ENCODE assay signal across 24 cellular contexts in the genomic region with DNA sequence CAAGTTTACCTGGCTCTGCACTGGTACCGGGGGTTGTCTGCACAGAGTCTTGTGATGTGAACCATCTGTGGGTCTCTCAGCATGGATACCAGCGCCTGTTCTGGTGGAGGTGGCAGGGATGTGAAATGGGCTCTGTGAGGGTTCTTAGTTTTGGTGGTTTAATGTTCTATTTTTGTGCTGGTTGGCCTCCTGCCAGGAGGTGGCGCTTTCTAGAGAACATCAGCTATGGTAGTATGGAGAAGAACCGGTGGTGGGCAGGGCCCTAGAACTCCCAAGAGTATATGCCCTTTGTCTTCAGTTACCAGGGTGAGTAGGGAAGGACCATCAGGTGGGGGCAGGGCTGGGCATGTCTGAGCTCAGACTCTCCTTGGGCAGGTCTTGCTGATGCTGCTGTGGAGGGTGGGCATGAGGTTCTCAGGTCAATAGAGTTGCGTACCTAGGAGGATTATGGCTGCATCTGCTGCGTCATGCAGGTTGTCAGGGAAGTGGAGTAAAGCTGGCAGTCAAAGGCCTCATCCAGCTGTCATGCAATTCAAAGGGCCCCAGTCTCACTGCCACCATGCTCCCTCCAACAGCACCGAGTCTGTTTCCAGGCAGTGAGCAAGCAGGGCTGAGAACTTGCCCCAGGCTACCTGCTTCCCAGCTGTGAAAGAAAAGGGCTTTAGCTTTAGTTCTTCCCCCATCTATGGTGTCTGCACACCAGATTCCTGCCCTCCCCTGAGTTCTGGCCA.
A peak's percentile ranks its signal among the peaks of the same experiment; 100 is the strongest.
DNase-seq lines count a peak whose midpoint lies in the region; ATAC-seq and TF ChIP-seq lines count a peak whose summit lies in the region.
"Had no signal": no experiment of that assay in that cellular context is flagged by ENCODE, and none has a peak within 500 bp of the region (broad histone marks: within the 10 kb centered on the region; RNA-seq: fewer than 3 reads in every experiment).

No MANE protein-coding gene starts in this region.

- no peak overlapping the region for H3K56ac ChIP-seq in mesendoderm (ENCODE audit: low read length)

- no peak overlapping the region for H2BK5ac ChIP-seq in mesendoderm (ENCODE audit: low read length)

- no peaks in the 10 kb centered on the region for H3K9me3 Mint-ChIP-seq in MCF 10A (ENCODE audit: unreplicated experiment)
- H3K9me3 Mint-ChIP-seq: activated naive CD4-positive, alpha-beta T cell treated with anti-CD3 and anti-CD28 coated beads, Interleukin-2, amount 50 U/mL, for 24 hours; dendritic cell treated with granulocyte-macrophage colony-stimulating factor and Interleukin-4, amounts not matched to agents 40 ng/mL and 50 ng/mL, for 4 days had no signal

- no peak overlapping the region for H3K18ac ChIP-seq in mesendoderm (ENCODE audit: low read length)

- H2AFZ ChIP-seq in HCT116 (ENCODE audit: low read depth, low read length, poor library complexity, severe bottlenecking) = peak overlapping the region; percentile 45

- no peaks in the 10 kb centered on the region for H3K79me2 ChIP-seq in HCT116 (ENCODE audit: insufficient read depth, low read length)
- H3K79me2 ChIP-seq in mesendoderm (ENCODE audit: control insufficient read depth, insufficient read depth, low read length) = no peaks in the 10 kb centered on the region

- H3K36me3 Mint-ChIP-seq in MCF 10A (ENCODE audit: insufficient read depth, unreplicated experiment) = no peaks in the 10 kb centered on the region
- H3K36me3 Mint-ChIP-seq: activated naive CD4-positive, alpha-beta T cell treated with anti-CD3 and anti-CD28 coated beads, Interleukin-2, amount 50 U/mL, for 24 hours; naive B cell had no signal

- WGBS in mesendoderm (ENCODE audit: extremely low coverage, insufficient coverage, low lambda C conversion rate) = no CpG with 5 or more reads among the region's 7 CpGs
- WGBS in aorta, 2 donors = 64 to 67% methylated on average over 7 of the region's 7 CpGs
- 67 to 71% (median 67%) methylated on average over 6 to 7 of the region's 7 CpGs for WGBS in psoas muscle, 3 donors

- no peak overlapping the region for H2BK120ac ChIP-seq in mesendoderm (ENCODE audit: low read depth, low read length)

- H3K4me1 ChIP-seq in breast epithelium (no peaks in the 10 kb centered on the region), HCT116 (ENCODE audit: control insufficient read depth in 1 of 2, insufficient read depth in 2 of 2, low read length in 2 of 2) (peaks cover 0 to 6% of the 10 kb centered on the region in 2 experiments; a peak in 1 of 4 replicates), mesendoderm (ENCODE audit: control insufficient read depth, low read depth, low read length) (no peaks in the 10 kb centered on the region), aorta (ENCODE audit: control insufficient read depth in 1 of 2, insufficient read depth in 2 of 2, low read length in 2 of 2) (no peaks in the 10 kb centered on the region), psoas muscle (no peaks in the 10 kb centered on the region)
- H3K4me1 ChIP-seq: body of pancreas, esophagus muscularis mucosa, pancreas, testis had no signal

- no peak overlapping the region for H3K27ac ChIP-seq in breast epithelium
- no peak overlapping the region for H3K27ac ChIP-seq in HCT116 (ENCODE audit: low read depth, low read length)
- H3K27ac ChIP-seq in mesendoderm (ENCODE audit: low read depth, low read length) = no peak overlapping the region
- H3K27ac ChIP-seq in aorta (ENCODE audit: low read depth in 1 of 2, low read length in 2 of 2) = no peak overlapping the region
- H3K27ac ChIP-seq in psoas muscle = no peak overlapping the region
- H3K27ac ChIP-seq: body of pancreas, esophagus muscularis mucosa, pancreas, testis had no signal

- H4K8ac ChIP-seq in mesendoderm (ENCODE audit: low read depth, low read length) = no peak overlapping the region

- no peak for TF ChIP-seq CTCF in MCF 10A (IDR thresholded peaks at IDR 0.05; ENCODE audit: unreplicated experiment)
- TF ChIP-seq CTCF in breast epithelium (IDR thresholded peaks at IDR 0.05) = no peak
- peak in 1 of 3 experiments; percentile 32; a peak in 1 of 6 replicates for TF ChIP-seq CTCF in HCT116 (IDR thresholded peaks at IDR 0.05 in 2 of 3, conservative IDR thresholded peaks at IDR 0.05 in 1 of 3; ENCODE audit: borderline replicate concordance in 1 of 3, insufficient read depth in 1 of 3, low read depth in 2 of 3, low read length in 2 of 3)
- TF ChIP-seq CTCF in psoas muscle (IDR thresholded peaks at IDR 0.05) = no peak

- H3K36me3 ChIP-seq in breast epithelium = no peaks in the 10 kb centered on the region
- H3K36me3 ChIP-seq in HCT116 (ENCODE audit: control insufficient read depth in 1 of 2, insufficient read depth in 2 of 2, low read length in 2 of 2) = no peaks in the 10 kb centered on the region
- H3K36me3 ChIP-seq in mesendoderm (ENCODE audit: control insufficient read depth, insufficient read depth, low read length) = no peaks in the 10 kb centered on the region
- H3K36me3 ChIP-seq in aorta (ENCODE audit: control insufficient read depth in 1 of 2, insufficient read depth in 2 of 2, low read length in 1 of 2) = no peaks in the 10 kb centered on the region
- no peaks in the 10 kb centered on the region for H3K36me3 ChIP-seq in psoas muscle (ENCODE audit: insufficient read depth in 1 of 2, low read depth in 1 of 2)
- H3K36me3 ChIP-seq: esophagus muscularis mucosa, pancreas had no signal

- H3K4ac ChIP-seq in mesendoderm (ENCODE audit: low read depth, low read length) = no peak overlapping the region

- H3K9me3 ChIP-seq in breast epithelium = no peaks in the 10 kb centered on the region
- H3K9me3 ChIP-seq in HCT116 (ENCODE audit: control insufficient read depth in 1 of 2, insufficient read depth in 1 of 2, low read depth in 1 of 2, low read length in 2 of 2) = no peaks in the 10 kb centered on the region
- H3K9me3 ChIP-seq in aorta (ENCODE audit: control insufficient read depth, low read length) = no peaks in the 10 kb centered on the region
- H3K9me3 ChIP-seq in psoas muscle = no peaks in the 10 kb centered on the region
- H3K9me3 ChIP-seq: body of pancreas, esophagus muscularis mucosa, pancreas, testis had no signal

- no peak overlapping the region for H4K5ac ChIP-seq in mesendoderm (ENCODE audit: low read length)

- H2BK15ac ChIP-seq in mesendoderm (replicated peaks; ENCODE audit: low read depth) = no peak overlapping the region

- H3K9ac ChIP-seq in HCT116 (ENCODE audit: low read length) (no peak overlapping the region), mesendoderm (ENCODE audit: low read length) (no peak overlapping the region)

- intact Hi-C loops in MCF 10A (cut with micrococcal nuclease) (no loop called here), breast epithelium (cut with DNase I; ENCODE audit: low total_unique reads) (no loop called here), HCT116 (cut with micrococcal nuclease) (no loop called here), aorta (cut with DNase I) (no loop called here), psoas muscle (cut with DNase I) (no loop called here)

- no peak for TF ChIP-seq RAD21 in HCT116 (IDR thresholded peaks at IDR 0.05; ENCODE audit: low read depth)

- H3K27me3 Mint-ChIP-seq in MCF 10A (ENCODE audit: insufficient read depth, unreplicated experiment) = no peaks in the 10 kb centered on the region
- H3K27me3 Mint-ChIP-seq: dendritic cell treated with granulocyte-macrophage colony-stimulating factor and Interleukin-4, amounts not matched to agents 40 ng/mL and 50 ng/mL, for 4 days had no signal

- CTCF ChIA-PET in MCF 10A (lab: Yijun Ruan, JAX) (interaction anchor here (0.6 to 1.2 kb wide), 5 partner anchors 10 to 362 kb away, joined by 3 to 4 read pairs (median 3); no protein-coding TSS in a partner anchor), HCT116 (lab: Charles Lee) (interaction anchor here (1.4 kb wide), 1 partner anchor 11 kb away, joined by 5 read pairs; no protein-coding TSS in a partner anchor)

- H3K4me2 ChIP-seq in HCT116 (ENCODE audit: low read length) (no peak overlapping the region), mesendoderm (ENCODE audit: low read length) (no peak overlapping the region)

- no peaks in the 10 kb centered on the region for H3K4me1 Mint-ChIP-seq in MCF 10A (ENCODE audit: insufficient read depth, unreplicated experiment)
- H3K4me1 Mint-ChIP-seq: activated naive CD4-positive, alpha-beta T cell treated with anti-CD3 and anti-CD28 coated beads, Interleukin-2, amount 50 U/mL, for 24 hours; naive B cell had no signal

- POLR2A ChIA-PET in MCF 10A (lab: Yijun Ruan, JAX) = interaction anchor here (1.1 kb wide), 1 partner anchor 9 kb away, joined by 3 read pairs; no protein-coding TSS in a partner anchor
- POLR2A ChIA-PET in HCT116 (lab: Charles Lee) = interaction anchor here (1.1 kb wide), 1 partner anchor 9 kb away, joined by 3 read pairs; no protein-coding TSS in a partner anchor

- H3K27me3 ChIP-seq in breast epithelium (no peaks in the 10 kb centered on the region), HCT116 (ENCODE audit: insufficient read depth, low read length) (no peaks in the 10 kb centered on the region), mesendoderm (ENCODE audit: insufficient read depth, low read length, poor library complexity) (no peaks in the 10 kb centered on the region), aorta (ENCODE audit: control insufficient read depth in 1 of 2, insufficient read depth in 2 of 2, low read length in 1 of 2) (no peaks in the 10 kb centered on the region), psoas muscle (ENCODE audit: insufficient read depth in 3 of 3, low read length in 2 of 3) (no peaks in the 10 kb centered on the region)
- H3K27me3 ChIP-seq: body of pancreas, esophagus muscularis mucosa, pancreas, testis had no signal

- ATAC-seq in HCT116 (peak; percentile 40), aorta (ENCODE audit: low FRiP score) (no peak), HG02938 (IDR thresholded peaks at IDR 0.05; ENCODE audit: unreplicated experiment) (no peak), psoas muscle (no peak)
- ATAC-seq: body of pancreas, pancreas had no signal

- DNase-seq in MCF 10A (ENCODE audit: unreplicated experiment) = no peak
- no peak for DNase-seq in breast epithelium (ENCODE audit: low spot score in 2 of 2)
- no peak for DNase-seq in HCT116 (ENCODE audit: low read depth, low spot score)
- peak; percentile 23 for DNase-seq in RPMI8226
- DNase-seq in mesendoderm = peak; percentile 32
- DNase-seq in aorta = no peak
- DNase-seq in psoas muscle = no peak
- DNase-seq: activated CD4-positive, alpha-beta T cell treated with anti-CD3 and anti-CD28 coated beads for 1 hour; activated T-cell treated with anti-CD3 and anti-CD28 coated beads for 4 hours; body of pancreas; naive B cell; NCI-H1105 treated with DMSO at 0.1 percent for 48 hours; NCI-H2227 treated with DMSO at 0.1 percent for 48 hours; NK-92 treated with Interleukin-12 subunit alpha and Interleukin-12 subunit beta, amount 100 ng/mL, for 24 hours; pancreas; Right ventricle myocardium superior; stimulated activated CD4-positive, alpha-beta T cell treated with anti-CD3 and anti-CD28 coated beads, Interleukin-4, amount 100 ng/mL, for 4 hours; T-helper 9 cell; testis had no signal

- TF ChIP-seq POLR2A in breast epithelium (IDR thresholded peaks at IDR 0.05) (no peak), HCT116 (IDR thresholded peaks at IDR 0.05; ENCODE audit: borderline replicate concordance, extremely low read depth, insufficient read depth, insufficient read length) (no peak)

- RAD21 ChIA-PET in HCT116 (lab: Charles Lee; ENCODE audit: low non-redundant PET in 1 of 2, low total read pairs in 2 of 2, uncharacterized antibody in 2 of 2, unreplicated experiment in 2 of 2) = no interaction called here

- H3K4me3 Mint-ChIP-seq in MCF 10A (ENCODE audit: unreplicated experiment) = no peak overlapping the region
- H3K4me3 Mint-ChIP-seq: activated naive CD4-positive, alpha-beta T cell treated with anti-CD3 and anti-CD28 coated beads, Interleukin-2, amount 50 U/mL, for 24 hours; dendritic cell treated with granulocyte-macrophage colony-stimulating factor and Interleukin-4, amounts not matched to agents 40 ng/mL and 50 ng/mL, for 4 days; naive B cell had no signal

- H2AK5ac ChIP-seq in mesendoderm (ENCODE audit: low read length) = no peak overlapping the region

- H4K20me1 ChIP-seq in HCT116 (ENCODE audit: insufficient read depth) = no peaks in the 10 kb centered on the region

- H3K79me1 ChIP-seq in mesendoderm (ENCODE audit: low read length) = no peaks in the 10 kb centered on the region

- BruUV-seq in MCF 10A (replicated peaks; lab: Mats Ljungman, UMichigan) = no TSS peak
- no TSS peak for BruUV-seq in HCT116 (replicated peaks; lab: Mats Ljungman, UMichigan)

- peak overlapping the region; percentile 72 for H3K27ac Mint-ChIP-seq in MCF 10A (ENCODE audit: low read depth, unreplicated experiment)
- H3K27ac Mint-ChIP-seq: activated naive CD4-positive, alpha-beta T cell treated with anti-CD3 and anti-CD28 coated beads, Interleukin-2, amount 50 U/mL, for 24 hours; dendritic cell treated with granulocyte-macrophage colony-stimulating factor and Interleukin-4, amounts not matched to agents 40 ng/mL and 50 ng/mL, for 4 days; naive B cell had no signal

- H3K9me2 ChIP-seq in HCT116 (ENCODE audit: insufficient read depth) = no peaks in the 10 kb centered on the region

- no peak overlapping the region for H3K4me3 ChIP-seq in breast epithelium
- no peak overlapping the region for H3K4me3 ChIP-seq in HCT116 (replicated peaks in 1 of 2; ENCODE audit: low read depth in 1 of 2, low read length in 2 of 2)
- no peak overlapping the region for H3K4me3 ChIP-seq in mesendoderm (ENCODE audit: low read length)
- no peak overlapping the region for H3K4me3 ChIP-seq in aorta (ENCODE audit: low read length in 2 of 2)
- H3K4me3 ChIP-seq in psoas muscle = no peak overlapping the region
- H3K4me3 ChIP-seq: body of pancreas, esophagus muscularis mucosa, lung, pancreas, testis had no signal

- H3K23ac ChIP-seq in mesendoderm (ENCODE audit: low read length) = no peak overlapping the region

Comparison
In these comparisons a context has a peak if more than half of its experiments do, and no peak if none do; other contexts are left out.
1. DNase-seq: peak in RPMI8226 (single experiment) and mesendoderm (single experiment); none in MCF 10A (single experiment), breast epithelium (0 of 2), HCT116 (single experiment), aorta (0 of 2) and psoas muscle (0 of 2).